1 cellular context compared by ENCODE assay signal in genomic region chr10:121846555-121846954, GRCh38.
TF ChIP-seq lines count a peak whose summit lies in the region.

No MANE protein-coding gene starts in this region.

TF ChIP-seq in HEK293, 187 proteins besides CTCF, POLR2A, EP300 and RAD21 (continued from another document):
- TF ChIP-seq TRIM28 (IDR thresholded peaks at IDR 0.05; ENCODE audit: borderline replicate concordance, low read length), result no peak
- peak; percentile 54; the same call in 1 of the 2 replicates for TF ChIP-seq ZNF654 (tag by site-specific recombination; IDR thresholded peaks at IDR 0.05; ENCODE audit: low read depth)
- TF ChIP-seq, protein P1, sequence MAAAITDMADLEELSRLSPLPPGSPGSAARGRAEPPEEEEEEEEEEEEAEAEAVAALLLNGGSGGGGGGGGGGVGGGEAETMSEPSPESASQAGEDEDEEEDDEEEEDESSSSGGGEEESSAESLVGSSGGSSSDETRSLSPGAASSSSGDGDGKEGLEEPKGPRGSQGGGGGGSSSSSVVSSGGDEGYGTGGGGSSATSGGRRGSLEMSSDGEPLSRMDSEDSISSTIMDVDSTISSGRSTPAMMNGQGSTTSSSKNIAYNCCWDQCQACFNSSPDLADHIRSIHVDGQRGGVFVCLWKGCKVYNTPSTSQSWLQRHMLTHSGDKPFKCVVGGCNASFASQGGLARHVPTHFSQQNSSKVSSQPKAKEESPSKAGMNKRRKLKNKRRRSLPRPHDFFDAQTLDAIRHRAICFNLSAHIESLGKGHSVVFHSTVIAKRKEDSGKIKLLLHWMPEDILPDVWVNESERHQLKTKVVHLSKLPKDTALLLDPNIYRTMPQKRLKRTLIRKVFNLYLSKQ (tag by site-specific recombination; IDR thresholded peaks at IDR 0.05; ENCODE audit: borderline replicate concordance), result peak; percentile 72; the same call in 1 of the 2 replicates
- 0 out of 2 replicates have a peak, but pooled peaks have one; percentile 10 for TF ChIP-seq GLIS1 (tag by site-specific recombination; IDR thresholded peaks at IDR 0.05)
- peak; percentile 98 for TF ChIP-seq ZNF426 (tag by site-specific recombination; IDR thresholded peaks at IDR 0.05)
- TF ChIP-seq, protein P2, sequence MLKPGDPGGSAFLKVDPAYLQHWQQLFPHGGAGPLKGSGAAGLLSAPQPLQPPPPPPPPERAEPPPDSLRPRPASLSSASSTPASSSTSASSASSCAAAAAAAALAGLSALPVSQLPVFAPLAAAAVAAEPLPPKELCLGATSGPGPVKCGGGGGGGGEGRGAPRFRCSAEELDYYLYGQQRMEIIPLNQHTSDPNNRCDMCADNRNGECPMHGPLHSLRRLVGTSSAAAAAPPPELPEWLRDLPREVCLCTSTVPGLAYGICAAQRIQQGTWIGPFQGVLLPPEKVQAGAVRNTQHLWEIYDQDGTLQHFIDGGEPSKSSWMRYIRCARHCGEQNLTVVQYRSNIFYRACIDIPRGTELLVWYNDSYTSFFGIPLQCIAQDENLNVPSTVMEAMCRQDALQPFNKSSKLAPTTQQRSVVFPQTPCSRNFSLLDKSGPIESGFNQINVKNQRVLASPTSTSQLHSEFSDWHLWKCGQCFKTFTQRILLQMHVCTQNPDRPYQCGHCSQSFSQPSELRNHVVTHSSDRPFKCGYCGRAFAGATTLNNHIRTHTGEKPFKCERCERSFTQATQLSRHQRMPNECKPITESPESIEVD (tag by site-specific recombination; IDR thresholded peaks at IDR 0.05), result no peak
- TF ChIP-seq MEIS1 (CRISPR knock-in tag; IDR thresholded peaks at IDR 0.05; ENCODE audit: borderline replicate concordance), result no peak
- peak; percentile 97 for TF ChIP-seq ZNF394 (tag by site-specific recombination; IDR thresholded peaks at IDR 0.05; ENCODE audit: borderline replicate concordance)
- TF ChIP-seq ZNF664 (tag by site-specific recombination; IDR thresholded peaks at IDR 0.05), result peak; percentile 67
- no peak for TF ChIP-seq ZNF707 (tag by site-specific recombination; IDR thresholded peaks at IDR 0.05)
- TF ChIP-seq ZBTB21 (tag by site-specific recombination; IDR thresholded peaks at IDR 0.05), result peak; percentile 39; the same call in 1 of the 2 replicates
- peak; percentile 52; the same call in 1 of the 2 replicates for TF ChIP-seq ZNF629 (tag by site-specific recombination; IDR thresholded peaks at IDR 0.05)
- peak; percentile 96; the same call in 1 of the 2 replicates for TF ChIP-seq ZNF202 (tag by site-specific recombination; IDR thresholded peaks at IDR 0.05; ENCODE audit: borderline replicate concordance)
- TF ChIP-seq HOXA7 (CRISPR knock-in tag; IDR thresholded peaks at IDR 0.05; ENCODE audit: borderline replicate concordance), result no peak
- TF ChIP-seq ZNF777 (tag by site-specific recombination; IDR thresholded peaks at IDR 0.05; ENCODE audit: borderline replicate concordance), result no peak
- no peak for TF ChIP-seq ZSCAN5A (tag by site-specific recombination; IDR thresholded peaks at IDR 0.05)
- TF ChIP-seq ZNF623 (tag by site-specific recombination; IDR thresholded peaks at IDR 0.05), result peak; percentile 80
- TF ChIP-seq, protein P3, sequence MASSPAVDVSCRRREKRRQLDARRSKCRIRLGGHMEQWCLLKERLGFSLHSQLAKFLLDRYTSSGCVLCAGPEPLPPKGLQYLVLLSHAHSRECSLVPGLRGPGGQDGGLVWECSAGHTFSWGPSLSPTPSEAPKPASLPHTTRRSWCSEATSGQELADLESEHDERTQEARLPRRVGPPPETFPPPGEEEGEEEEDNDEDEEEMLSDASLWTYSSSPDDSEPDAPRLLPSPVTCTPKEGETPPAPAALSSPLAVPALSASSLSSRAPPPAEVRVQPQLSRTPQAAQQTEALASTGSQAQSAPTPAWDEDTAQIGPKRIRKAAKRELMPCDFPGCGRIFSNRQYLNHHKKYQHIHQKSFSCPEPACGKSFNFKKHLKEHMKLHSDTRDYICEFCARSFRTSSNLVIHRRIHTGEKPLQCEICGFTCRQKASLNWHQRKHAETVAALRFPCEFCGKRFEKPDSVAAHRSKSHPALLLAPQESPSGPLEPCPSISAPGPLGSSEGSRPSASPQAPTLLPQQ (tag by site-specific recombination; IDR thresholded peaks at IDR 0.05), result no peak
- TF ChIP-seq ZNF211 (tag by site-specific recombination; IDR thresholded peaks at IDR 0.05; ENCODE audit: low read depth), result no peak
- no peak for TF ChIP-seq ZNF169 (tag by site-specific recombination; IDR thresholded peaks at IDR 0.05)
- no peak for TF ChIP-seq ZNF362 (tag by site-specific recombination; IDR thresholded peaks at IDR 0.05)
- TF ChIP-seq, protein P4, sequence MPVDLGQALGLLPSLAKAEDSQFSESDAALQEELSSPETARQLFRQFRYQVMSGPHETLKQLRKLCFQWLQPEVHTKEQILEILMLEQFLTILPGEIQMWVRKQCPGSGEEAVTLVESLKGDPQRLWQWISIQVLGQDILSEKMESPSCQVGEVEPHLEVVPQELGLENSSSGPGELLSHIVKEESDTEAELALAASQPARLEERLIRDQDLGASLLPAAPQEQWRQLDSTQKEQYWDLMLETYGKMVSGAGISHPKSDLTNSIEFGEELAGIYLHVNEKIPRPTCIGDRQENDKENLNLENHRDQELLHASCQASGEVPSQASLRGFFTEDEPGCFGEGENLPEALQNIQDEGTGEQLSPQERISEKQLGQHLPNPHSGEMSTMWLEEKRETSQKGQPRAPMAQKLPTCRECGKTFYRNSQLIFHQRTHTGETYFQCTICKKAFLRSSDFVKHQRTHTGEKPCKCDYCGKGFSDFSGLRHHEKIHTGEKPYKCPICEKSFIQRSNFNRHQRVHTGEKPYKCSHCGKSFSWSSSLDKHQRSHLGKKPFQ (tag by site-specific recombination; IDR thresholded peaks at IDR 0.05), result no peak
- TF ChIP-seq ZNF510 (tag by site-specific recombination; IDR thresholded peaks at IDR 0.05; ENCODE audit: insufficient replicate concordance), result peak; percentile 94
